In genomic region chr4:112318239-112319142, GRCh38 we compare ENCODE assay signal across 11 cellular contexts. TPM values are rescaled to one million over a fixed set of nuclear protein-coding genes. Genes with fewer than 3 reads are reported as not detected.
DNase-seq lines count a peak whose midpoint lies in the region; ATAC-seq, FAIRE-seq and TF ChIP-seq lines count a peak whose summit lies in the region.
"Had no signal": no experiment of that assay in that cellular context is flagged by ENCODE, and none has a peak within 500 bp of the region (broad histone marks: within the 10 kb centered on the region; RNA-seq: fewer than 3 reads in every experiment).

No MANE protein-coding gene starts in this region.

- H3K9me2 ChIP-seq in Loucy (replicated peaks; ENCODE audit: low read depth, low read length) = no peaks in the 10 kb centered on the region

- H2AFZ ChIP-seq in Loucy (ENCODE audit: low read length) = no peak overlapping the region

- H3K4me1 ChIP-seq in Loucy (ENCODE audit: insufficient read depth, low read length, poor library complexity, severe bottlenecking) = peaks cover 16% of the 10 kb centered on the region
- no peaks in the 10 kb centered on the region for H3K4me1 ChIP-seq in SJCRH30

- no peaks in the 10 kb centered on the region for H3K79me2 ChIP-seq in Loucy (ENCODE audit: insufficient read depth, low read length)

- no peak overlapping the region for H3K9ac ChIP-seq in Loucy (ENCODE audit: low read depth, low read length, poor library complexity, severe bottlenecking)

- no peak overlapping the region for H3K27ac ChIP-seq in SJCRH30

- no peak for DNase-seq in GM12864 (ENCODE audit: low read depth)
- no peak for DNase-seq in GM19239 (ENCODE audit: insufficient read length, low spot score)
- no peak for DNase-seq in stimulated activated CD4-positive, alpha-beta T cell treated with anti-CD3 and anti-CD28 coated beads, Interleukin-4, amount 100 ng/mL, for 1 hour
- DNase-seq in SJCRH30 = no peak
- DNase-seq in NCI-H2171 (lab: John Stamatoyannopoulos, UW) = no peak
- DNase-seq in NCI-H526 (lab: John Stamatoyannopoulos, UW) = no peak
- DNase-seq: effector memory CD4-positive, alpha-beta T cell; NCI-H1694 had no signal

- no peaks in the 10 kb centered on the region for H4K20me1 ChIP-seq in Loucy (ENCODE audit: insufficient read depth, low read length, poor library complexity, severe bottlenecking)

- FAIRE-seq in GM19239 (lab: Jason Lieb, UNC) = peak; percentile 92
- FAIRE-seq: H1 had no signal

- H3K4me3 ChIP-seq in GM12864 (ENCODE audit: low read depth, low read length) (peak overlapping the region; percentile 27), Loucy (ENCODE audit: low read length, poor library complexity, severe bottlenecking) (no peak overlapping the region), SJCRH30 (no peak overlapping the region)

- H3K4me2 ChIP-seq in Loucy (ENCODE audit: low read depth, low read length, poor library complexity, severe bottlenecking) = peak overlapping the region; percentile 15

- H3K27me3 ChIP-seq in Loucy (ENCODE audit: insufficient read depth, low read length, poor library complexity, severe bottlenecking) (no peaks in the 10 kb centered on the region), SJCRH30 (no peaks in the 10 kb centered on the region)

- ATAC-seq in HG02852 (IDR thresholded peaks at IDR 0.05; ENCODE audit: unreplicated experiment) = peak; percentile 98

- H3F3A ChIP-seq in Loucy (ENCODE audit: low read depth) = no peaks in the 10 kb centered on the region

- no peak for TF ChIP-seq CTCF in GM12864 (IDR thresholded peaks at IDR 0.05; ENCODE audit: low read depth, low read length, missing control alignments)
- no peak for TF ChIP-seq CTCF in Loucy (conservative IDR thresholded peaks at IDR 0.05; ENCODE audit: low read length)

- H3K36me3 ChIP-seq in Loucy (ENCODE audit: insufficient read depth, low read length) (no peaks in the 10 kb centered on the region), SJCRH30 (no peaks in the 10 kb centered on the region)

- H3K9me3 ChIP-seq in Loucy (ENCODE audit: insufficient read depth, low read depth, low read length) = no peaks in the 10 kb centered on the region
- no peaks in the 10 kb centered on the region for H3K9me3 ChIP-seq in SJCRH30 (replicated peaks)

RNA-seq across cellular contexts. Expression of gene ALPK1, which starts 21.3 kb away (rescaled TPM):
- 5.0 and 5.1 TPM in 2 replicates for total RNA-seq in SJCRH30 (2014; rRNA removed; shearing (Covaris generic))

RNA-seq across cellular contexts. Expression of gene TIFA, which starts 32.8 kb away (rescaled TPM):
- total RNA-seq in SJCRH30 (2014; rRNA removed; shearing (Covaris generic)) = 17.8 and 25.4 TPM in 2 replicates
